ENCODE assay signal across 15 cellular contexts in genomic region chrX:2823795-2824386, GRCh38. TPM values are rescaled to one million over a fixed set of nuclear protein-coding genes. Genes with fewer than 3 reads are reported as not detected.
"Had no signal": no experiment of that assay in that cellular context is flagged by ENCODE, and none has a peak within 500 bp of the region (broad histone marks: within the 10 kb centered on the region; RNA-seq: fewer than 3 reads in every experiment).

No MANE protein-coding gene starts in this region.

- H3K4me3 Mint-ChIP-seq: activated B cell treated with CpG ODN at 0.5 μM for 24 hours; activated CD4-positive, alpha-beta T cell treated with anti-CD3 and anti-CD28 coated beads, Interleukin-2, amount 10 ng/mL, durations not matched to agents 7 days and 5 days; activated naive CD4-positive, alpha-beta T cell treated with anti-CD3 and anti-CD28 coated beads for 36 hours; activated naive CD8-positive, alpha-beta T cell treated with anti-CD3 and anti-CD28 coated beads, Interleukin-2, amount 50 U/mL, for 24 hours; activated T-helper 17 cell treated with anti-CD3 and anti-CD28 coated beads, Interleukin-2, amount 50 U/mL, for 72 hours had no signal

- H3K4me3 ChIP-seq: esophagus muscularis mucosa, upper lobe of right lung had no signal

- ATAC-seq: activated naive CD8-positive, alpha-beta T cell treated with anti-CD3 and anti-CD28 coated beads, Interleukin-2, amount 50 U/mL, for 24 hours; activated T-helper 17 cell treated with anti-CD3 and anti-CD28 coated beads, Interleukin-2, amount 50 U/mL, for 72 hours; upper lobe of right lung had no signal

- H3K27me3 Mint-ChIP-seq: activated CD4-positive, alpha-beta T cell treated with anti-CD3 and anti-CD28 coated beads, Interleukin-2, amount 10 ng/mL, durations not matched to agents 7 days and 5 days; activated naive CD8-positive, alpha-beta T cell treated with anti-CD3 and anti-CD28 coated beads, Interleukin-2, amount 50 U/mL, for 24 hours; activated T-helper 17 cell treated with anti-CD3 and anti-CD28 coated beads, Interleukin-2, amount 50 U/mL, for 72 hours had no signal

- H3K4me1 ChIP-seq: upper lobe of right lung had no signal

- H3K27me3 ChIP-seq: upper lobe of right lung had no signal

- H3K27ac Mint-ChIP-seq: activated B cell treated with CpG ODN at 0.5 μM for 24 hours; activated CD4-positive, alpha-beta T cell treated with anti-CD3 and anti-CD28 coated beads, Interleukin-2, amount 10 ng/mL, durations not matched to agents 7 days and 5 days; activated naive CD4-positive, alpha-beta T cell treated with anti-CD3 and anti-CD28 coated beads for 36 hours; activated naive CD8-positive, alpha-beta T cell treated with anti-CD3 and anti-CD28 coated beads, Interleukin-2, amount 50 U/mL, for 24 hours; activated T-helper 17 cell treated with anti-CD3 and anti-CD28 coated beads, Interleukin-2, amount 50 U/mL, for 72 hours had no signal

- H3K4me1 Mint-ChIP-seq: activated B cell treated with CpG ODN at 0.5 μM for 24 hours; activated naive CD8-positive, alpha-beta T cell treated with anti-CD3 and anti-CD28 coated beads, Interleukin-2, amount 50 U/mL, for 24 hours; activated T-helper 17 cell treated with anti-CD3 and anti-CD28 coated beads, Interleukin-2, amount 50 U/mL, for 72 hours had no signal

- H3K36me3 ChIP-seq: esophagus muscularis mucosa, upper lobe of right lung had no signal

- H3K27ac ChIP-seq: esophagus muscularis mucosa, upper lobe of right lung had no signal

- DNase-seq: activated B cell treated with CpG ODN at 0.5 μM for 24 hours; activated CD4-positive, alpha-beta T cell treated with anti-CD3 and anti-CD28 coated beads, Interleukin-2, amount 10 ng/mL, durations not matched to agents 7 days and 5 days; activated naive CD4-positive, alpha-beta T cell treated with anti-CD3 and anti-CD28 coated beads for 36 hours; activated naive CD8-positive, alpha-beta T cell treated with anti-CD3 and anti-CD28 coated beads, Interleukin-2, amount 50 U/mL, for 24 hours; hippocampal formation; midbrain; posterior cingulate gyrus; small intestine; stimulated activated CD4-positive, alpha-beta T cell treated with anti-CD3 and anti-CD28 coated beads, Interleukin-4, amount 100 ng/mL, for 24 hours; stimulated activated naive CD4-positive, alpha-beta T cell; upper lobe of right lung had no signal

- H3K9me3 Mint-ChIP-seq: activated B cell treated with CpG ODN at 0.5 μM for 24 hours; activated CD4-positive, alpha-beta T cell treated with anti-CD3 and anti-CD28 coated beads, Interleukin-2, amount 10 ng/mL, durations not matched to agents 7 days and 5 days; activated naive CD4-positive, alpha-beta T cell treated with anti-CD3 and anti-CD28 coated beads for 36 hours; activated naive CD8-positive, alpha-beta T cell treated with anti-CD3 and anti-CD28 coated beads, Interleukin-2, amount 50 U/mL, for 24 hours; activated T-helper 17 cell treated with anti-CD3 and anti-CD28 coated beads, Interleukin-2, amount 50 U/mL, for 72 hours had no signal

- H3K9me3 ChIP-seq: esophagus muscularis mucosa, upper lobe of right lung had no signal

RNA-seq across cellular contexts. Expression of gene GYG2, which starts 4.8 kb away (rescaled TPM):
- total RNA-seq: activated B cell treated with CpG ODN at 0.5 μM for 24 hours; activated CD4-positive, alpha-beta T cell treated with anti-CD3 and anti-CD28 coated beads, Interleukin-2, amount 10 ng/mL, durations not matched to agents 7 days and 5 days; activated naive CD4-positive, alpha-beta T cell treated with anti-CD3 and anti-CD28 coated beads for 36 hours; activated T-helper 17 cell treated with anti-CD3 and anti-CD28 coated beads, Interleukin-2, amount 50 U/mL, for 72 hours; T-helper 2 cell treated with Interferon-gamma antibody and Interleukin-4, amounts not matched to agents 100 ng/mL and 5 ng/mL, for 36 hours had no signal
- polyA plus RNA-seq: keratinocyte had no signal
